In genomic region chr4:141332359-141333181, GRCh38 we compare ENCODE assay signal across 8 cellular contexts.
DNase-seq lines count a peak whose midpoint lies in the region; ATAC-seq and TF ChIP-seq lines count a peak whose summit lies in the region.
"Not testable (repeated sequence)": the region's sequence is repeated elsewhere in the genome, so short reads cannot be mapped to it uniquely, and the experiment has no call there.

No MANE protein-coding gene starts in this region.

- H4K20me1 ChIP-seq in BLaER1 treated with 17β-estradiol and CSF1 and Interleukin-3, amounts not matched to agents 10 nM and 100 nM = not testable (repeated sequence)

- WGBS in stomach, 5 donors = 57 to 85% (median 66%) methylated on average over 23 to 33 of the region's 33 CpGs

- H2AFZ ChIP-seq in parathyroid adenoma = not testable (repeated sequence)

- not testable (repeated sequence) for TF ChIP-seq EP300 in stomach (IDR thresholded peaks at IDR 0.05)

- intact Hi-C loops in breast epithelium (cut with DNase I; ENCODE audit: low total_unique reads); left lung (cut with DNase I); stomach (cut with DNase I; ENCODE audit: low total_unique reads): not testable (repeated sequence)

- H3K27ac Mint-ChIP-seq in T-cell = not testable (repeated sequence)
- H3K27ac Mint-ChIP-seq in glutamatergic neuron (ENCODE audit: unreplicated experiment) = peak overlapping the region; percentile 76

- peaks cover 11 to 40% of the 10 kb centered on the region in 2 donors for H3K27me3 Mint-ChIP-seq in T-cell
- not testable (repeated sequence) for H3K27me3 Mint-ChIP-seq in glutamatergic neuron (ENCODE audit: unreplicated experiment)

- not testable (repeated sequence) for H3K9ac ChIP-seq in BLaER1 treated with 17β-estradiol and CSF1 and Interleukin-3, amounts not matched to agents 10 nM and 100 nM; HUES48 (ENCODE audit: low read depth, low read length); parathyroid adenoma

- ATAC-seq in T-cell (replicated peaks in 1 of 4); left lung: not testable (repeated sequence)

- not testable (repeated sequence) for H3K79me2 ChIP-seq in parathyroid adenoma

- not testable (repeated sequence) for H3K4me3 ChIP-seq in BLaER1 treated with 17β-estradiol and CSF1 and Interleukin-3, amounts not matched to agents 10 nM and 100 nM; parathyroid adenoma (ENCODE audit: low read depth, low read length)
- H3K4me3 ChIP-seq in HUES48 (ENCODE audit: low read depth, low read length) = peak overlapping the region; percentile 35; the same call in 1 of the 2 replicates
- H3K4me3 ChIP-seq in breast epithelium = peak overlapping the region; percentile 20 to 64 (median 46)
- peak overlapping the region; percentile 21 to 35 for H3K4me3 ChIP-seq in left lung
- peak overlapping the region; percentile 37 to 49 (median 44) for H3K4me3 ChIP-seq in stomach

- not testable (repeated sequence) for H3K4me1 Mint-ChIP-seq in T-cell; glutamatergic neuron (ENCODE audit: low read depth, unreplicated experiment)

- H3K4me3 Mint-ChIP-seq in T-cell (peak overlapping the region in 2 of 3 donors; percentile 43 to 52), glutamatergic neuron (ENCODE audit: unreplicated experiment) (peak overlapping the region; percentile 81)

- not testable (repeated sequence) for TF ChIP-seq CTCF in breast epithelium (IDR thresholded peaks at IDR 0.05); glutamatergic neuron (IDR thresholded peaks at IDR 0.05; ENCODE audit: partially characterized antibody, unreplicated experiment); left lung (IDR thresholded peaks at IDR 0.05); parathyroid adenoma (IDR thresholded peaks at IDR 0.05); stomach (IDR thresholded peaks at IDR 0.05)

- H3K4me2 ChIP-seq in BLaER1 treated with 17β-estradiol and CSF1 and Interleukin-3, amounts not matched to agents 10 nM and 100 nM = peak overlapping the region in 4 of 11 experiments; percentile 29 to 84 (median 38); a peak in 4 of 22 replicates
- H3K4me2 ChIP-seq in parathyroid adenoma (ENCODE audit: low read length) = peak overlapping the region; percentile 26

- peaks cover 28 to 51% (median 36%) of the 10 kb centered on the region in 10 experiments for H3K4me1 ChIP-seq in BLaER1 treated with 17β-estradiol and CSF1 and Interleukin-3, amounts not matched to agents 10 nM and 100 nM
- not testable (repeated sequence) for H3K4me1 ChIP-seq in HUES48 (ENCODE audit: control insufficient read depth, insufficient read depth, low read length); breast epithelium; left lung; parathyroid adenoma
- peaks cover 4 to 21% (median 8%) of the 10 kb centered on the region in 4 donors for H3K4me1 ChIP-seq in stomach

- not testable (repeated sequence) for H3K36me3 Mint-ChIP-seq in T-cell; glutamatergic neuron (ENCODE audit: unreplicated experiment)

- peaks cover 4 to 48% (median 21%) of the 10 kb centered on the region in 11 experiments; a peak in 18 of 22 replicates for H3K9me3 ChIP-seq in BLaER1 treated with 17β-estradiol and CSF1 and Interleukin-3, amounts not matched to agents 10 nM and 100 nM (replicated peaks in 1 of 11)
- H3K9me3 ChIP-seq in HUES48 (ENCODE audit: control insufficient read depth, insufficient read depth, low read length); breast epithelium; left lung; parathyroid adenoma (ENCODE audit: control insufficient read depth, low read length); stomach: not testable (repeated sequence)

- H3K36me3 ChIP-seq in BLaER1 treated with 17β-estradiol and CSF1 and Interleukin-3, amounts not matched to agents 10 nM and 100 nM; HUES48 (ENCODE audit: control insufficient read depth, insufficient read depth, low read length); breast epithelium; left lung; parathyroid adenoma (ENCODE audit: control insufficient read depth, insufficient read depth, low read length); stomach: not testable (repeated sequence)

- POLR2A ChIA-PET in T-cell (lab: Charles Lee) = not testable (repeated sequence)

- H3K27me3 ChIP-seq in BLaER1 treated with 17β-estradiol and CSF1 and Interleukin-3, amounts not matched to agents 10 nM and 100 nM; HUES48 (ENCODE audit: control insufficient read depth, insufficient read depth, low read length); breast epithelium; parathyroid adenoma (ENCODE audit: control insufficient read depth, insufficient read depth, low read length): not testable (repeated sequence)
- H3K27me3 ChIP-seq in left lung (peaks cover 0 to 36% of the 10 kb centered on the region in 2 donors), stomach (peaks cover 0 to 16% (median 0%) of the 10 kb centered on the region in 3 donors)

- TF ChIP-seq POLR2A in breast epithelium (IDR thresholded peaks at IDR 0.05); stomach (IDR thresholded peaks at IDR 0.05): not testable (repeated sequence)

- not testable (repeated sequence) for DNase-seq in T-cell, stomach
- DNase-seq in breast epithelium (ENCODE audit: low spot score in 2 of 2) (peak in 1 of 2 donors; percentile 31), glutamatergic neuron (peak; percentile 29), left lung (peak in 1 of 2 donors; percentile 77)

- H3K9me3 Mint-ChIP-seq in T-cell; glutamatergic neuron (ENCODE audit: unreplicated experiment): not testable (repeated sequence)

- CTCF ChIA-PET in T-cell (lab: Charles Lee) = not testable (repeated sequence)

- peak overlapping the region in 7 of 11 experiments; percentile 24 to 94 (median 90); a peak in 12 of 22 replicates for H3K27ac ChIP-seq in BLaER1 treated with 17β-estradiol and CSF1 and Interleukin-3, amounts not matched to agents 10 nM and 100 nM
- not testable (repeated sequence) for H3K27ac ChIP-seq in HUES48 (ENCODE audit: low read depth, low read length); parathyroid adenoma
- H3K27ac ChIP-seq in breast epithelium = peak overlapping the region in 1 of 2 donors; percentile 4
- peak overlapping the region in 1 of 2 donors; percentile 48 for H3K27ac ChIP-seq in left lung
- peak overlapping the region; percentile 13 to 82 (median 57) for H3K27ac ChIP-seq in stomach
